Comparison of ENCODE assay signal across 8 cellular contexts in genomic region chr1:112955678-112956502, GRCh38. TPM values are rescaled to one million over a fixed set of nuclear protein-coding genes. Genes with fewer than 3 reads are reported as not detected.
DNase-seq lines count a peak whose midpoint lies in the region; ATAC-seq and TF ChIP-seq lines count a peak whose summit lies in the region.

SLC16A1 (minus strand) TSS chr1:112956196; CDS start chr1:112929308, 26,888 bp downstream.

- H3K9me3 Mint-ChIP-seq in activated T-helper 17 cell treated with anti-CD3 and anti-CD28 coated beads, Interleukin-2, amount 50 U/mL, for 72 hours: no peaks in the 10 kb centered on the region
- H3K9me3 Mint-ChIP-seq in nephron: no peaks in the 10 kb centered on the region

- H3K27ac ChIP-seq in RWPE1: peak within 1 kb of the TSS; percentile 93

- TF ChIP-seq CTCF in RWPE1 (conservative IDR thresholded peaks at IDR 0.05; ENCODE audit: low read depth) (peak; percentile 27), nephron (IDR thresholded peaks at IDR 0.05; ENCODE audit: unreplicated experiment in 3 of 3) (peak in 2 of 3 experiments; percentile 9 to 32)

- H3K27me3 ChIP-seq in H7 (ENCODE audit: control insufficient read depth, insufficient read depth, low read length): no peaks in the 10 kb centered on the region

- peak within 1 kb of the TSS; percentile 54 for H3K27ac Mint-ChIP-seq in activated T-helper 17 cell treated with anti-CD3 and anti-CD28 coated beads, Interleukin-2, amount 50 U/mL, for 72 hours
- H3K27ac Mint-ChIP-seq in nephron: peak within 1 kb of the TSS; percentile 83 to 95 (median 94)

- H3K36me3 Mint-ChIP-seq in activated T-helper 17 cell treated with anti-CD3 and anti-CD28 coated beads, Interleukin-2, amount 50 U/mL, for 72 hours (ENCODE audit: low read depth): peaks cover 82% of the 10 kb centered on the region
- peaks cover 18% of the 10 kb centered on the region for H3K36me3 Mint-ChIP-seq in nephron (ENCODE audit: low read depth)

- H3K4me3 ChIP-seq in H7 (ENCODE audit: insufficient read depth, low read depth, low read length): peak within 1 kb of the TSS; percentile 99

- H3K9ac ChIP-seq in ES-I3 (ENCODE audit: low read depth, low read length): peak within 1 kb of the TSS; percentile 85

- H3K9me3 ChIP-seq in ES-I3 (ENCODE audit: control insufficient read depth, insufficient read depth, low read length): no peaks in the 10 kb centered on the region

- H3K4me1 Mint-ChIP-seq in activated T-helper 17 cell treated with anti-CD3 and anti-CD28 coated beads, Interleukin-2, amount 50 U/mL, for 72 hours: peaks cover 33% of the 10 kb centered on the region
- peaks cover 45% of the 10 kb centered on the region for H3K4me1 Mint-ChIP-seq in nephron

- no peaks in the 10 kb centered on the region for H3K27me3 Mint-ChIP-seq in activated T-helper 17 cell treated with anti-CD3 and anti-CD28 coated beads, Interleukin-2, amount 50 U/mL, for 72 hours
- no peaks in the 10 kb centered on the region for H3K27me3 Mint-ChIP-seq in nephron (ENCODE audit: low read depth)

- H3K4me1 ChIP-seq in ES-I3 (ENCODE audit: insufficient read depth, low read length): peaks cover 15% of the 10 kb centered on the region

- H3K36me3 ChIP-seq in ES-I3 (ENCODE audit: insufficient read depth, low read length) (peaks cover 3% of the 10 kb centered on the region), H7 (replicated peaks; ENCODE audit: control insufficient read depth, insufficient read depth, low read length) (peaks cover 3% of the 10 kb centered on the region)

- CTCF ChIA-PET in RWPE1 (lab: Yijun Ruan, JAX): interaction anchor here (0.5 to 1.0 kb wide), 2 partner anchors 146 to 965 kb away, joined by 3 read pairs; no protein-coding TSS in a partner anchor

- POLR2A ChIA-PET in RWPE1 (lab: Yijun Ruan, JAX; ENCODE audit: low non-redundant PET): interaction anchor here (0.8 to 1.3 kb wide), 4 partner anchors 20 to 89 kb away, joined by 3 to 8 read pairs (median 4); no protein-coding TSS in a partner anchor

- ATAC-seq in activated T-helper 17 cell treated with anti-CD3 and anti-CD28 coated beads, Interleukin-2, amount 50 U/mL, for 72 hours (replicated peaks): peak; percentile 80
- ATAC-seq in stimulated activated naive CD8-positive, alpha-beta T cell treated with anti-CD3 and anti-CD28 coated beads, Interleukin-15, Interleukin-2, amounts not matched to agents 100 U/mL and 50 U/mL, for 24 hours: peak; percentile 74

- DNase-seq in H7 (peak; percentile 96), LoVo (ENCODE audit: low spot score) (peak; percentile 96), RWPE1 (ENCODE audit: low spot score) (peak; percentile 92), fibroblast of peridontal ligament (ENCODE audit: extremely low read depth) (peak; percentile 88)
- DNase-seq in stimulated activated naive CD8-positive, alpha-beta T cell treated with anti-CD3 and anti-CD28 coated beads, Interleukin-15, Interleukin-2, amounts not matched to agents 100 U/mL and 50 U/mL, for 24 hours: peak; percentile 94

- peak within 1 kb of the TSS; percentile 76 for H3K4me3 Mint-ChIP-seq in activated T-helper 17 cell treated with anti-CD3 and anti-CD28 coated beads, Interleukin-2, amount 50 U/mL, for 72 hours
- peak within 1 kb of the TSS; percentile 98 to 99 (median 99) for H3K4me3 Mint-ChIP-seq in nephron

RNA-seq across cellular contexts. Expression of gene SLC16A1, which starts in this region (rescaled TPM):
- 352 and 393 TPM in 2 replicates for total RNA-seq in H7 (2014; rRNA removed; shearing (Covaris generic))
- 10 to 100 TPM; 65.5 to 98.3 TPM for total RNA-seq in activated T-helper 17 cell treated with anti-CD3 and anti-CD28 coated beads, Interleukin-2, amount 50 U/mL, for 72 hours

Comparison
In these comparisons a context has a peak if more than half of its experiments do, and no peak if none do; other contexts are left out.
1. Peak in every context shown above with its lines: DNase-seq, ATAC-seq, H3K4me3 ChIP-seq and H3K27ac ChIP-seq.